ENCODE assay signal across 8 cellular contexts in the genomic region with DNA sequence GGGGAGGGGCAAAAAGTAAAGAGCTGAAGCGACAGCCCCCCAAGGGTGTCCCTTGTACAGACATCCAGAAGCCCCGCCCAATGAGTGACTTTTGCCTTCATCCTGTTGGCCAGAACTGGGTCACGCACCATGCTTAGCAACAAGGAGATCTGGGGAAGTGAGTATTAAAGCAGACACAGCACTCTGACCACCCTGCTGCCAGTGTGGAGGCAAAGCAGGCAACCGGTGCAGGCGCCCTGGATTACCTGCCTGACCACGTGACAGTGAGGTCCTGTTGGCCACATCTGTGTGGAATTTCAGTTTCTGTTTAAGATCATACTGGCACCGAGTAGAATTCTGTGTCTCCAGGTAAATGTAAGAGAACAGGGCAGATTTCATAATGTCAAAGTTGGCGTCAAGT. TPM values are rescaled to one million over a fixed set of nuclear protein-coding genes. Genes with fewer than 3 reads are reported as not detected.
DNase-seq lines count a peak whose midpoint lies in the region; ATAC-seq and TF ChIP-seq lines count a peak whose summit lies in the region.

No MANE protein-coding gene starts in this region.

- H3K27me3 ChIP-seq in BLaER1 (no peaks in the 10 kb centered on the region), esophagus squamous epithelium (no peaks in the 10 kb centered on the region)

- H3K27ac ChIP-seq in BLaER1 (peak overlapping the region; percentile 33; the same call in 1 of the 2 replicates), esophagus squamous epithelium (no peak overlapping the region)

- H3K36me3 ChIP-seq in BLaER1 (no peaks in the 10 kb centered on the region), esophagus squamous epithelium (no peaks in the 10 kb centered on the region)

- no peak for TF ChIP-seq POLR2A in esophagus squamous epithelium (IDR thresholded peaks at IDR 0.05)

- 28 to 42% methylated on average over 6 to 8 of the region's 8 CpGs for WGBS in esophagus squamous epithelium, 2 donors

- 0 out of 2 replicates have a peak overlapping the region, but pooled peaks have one; percentile 20 for H3K9ac ChIP-seq in BLaER1

- H3K4me2 ChIP-seq in BLaER1, result peak overlapping the region; percentile 69

- no peak for TF ChIP-seq CTCF in esophagus squamous epithelium (IDR thresholded peaks at IDR 0.05)

- H4K20me1 ChIP-seq in BLaER1, result no peaks in the 10 kb centered on the region

- intact Hi-C loops in esophagus squamous epithelium (cut with DNase I), result no loop called here

- H3K4me3 ChIP-seq in BLaER1, result no peak overlapping the region
- peak overlapping the region in 1 of 4 donors; percentile 15 for H3K4me3 ChIP-seq in esophagus squamous epithelium

- H3K9me3 ChIP-seq in BLaER1 (peaks cover 26% of the 10 kb centered on the region), esophagus squamous epithelium (no peaks in the 10 kb centered on the region)

- H3K4me1 ChIP-seq in BLaER1, result peaks cover 41% of the 10 kb centered on the region
- peaks cover 0 to 9% (median 0%) of the 10 kb centered on the region in 3 donors for H3K4me1 ChIP-seq in esophagus squamous epithelium

- peak; percentile 81 for DNase-seq in GM19238 (ENCODE audit: insufficient read length, low spot score)
- DNase-seq in SK-N-DZ (ENCODE audit: low spot score), result peak; percentile 73
- peak; percentile 83 for DNase-seq in left lobe of liver (ENCODE audit: low spot score)
- DNase-seq in HK-2 (ENCODE audit: unreplicated experiment), result no peak
- no peak for DNase-seq in NCI-H2107 treated with DMSO at 0.1 percent for 48 hours (lab: John Stamatoyannopoulos, UW; ENCODE audit: unreplicated experiment)
- DNase-seq in esophagus squamous epithelium (lab: John Stamatoyannopoulos, UW), result no peak

- ATAC-seq in HG03095 (IDR thresholded peaks at IDR 0.05; ENCODE audit: unreplicated experiment) (peak; percentile 96), left lobe of liver (peak; percentile 98)

RNA-seq across cellular contexts. Expression of gene BIN1, which starts 21.6 kb away (rescaled TPM):
- polyA plus RNA-seq in SK-N-DZ (2014; cell fraction: cytosol; rRNA removed), result 73.3 and 73.9 TPM in 2 replicates
- 151 and 178 TPM in 2 replicates for polyA plus RNA-seq in SK-N-DZ (2014; cell fraction: nucleus; rRNA removed)
- 28.6 TPM for total RNA-seq in left lobe of liver
- 10 to 100 TPM; 10.8 to 23.3 (median 15.5) TPM for total RNA-seq in esophagus squamous epithelium

Comparison
In these comparisons a context has a peak if more than half of its experiments do, and no peak if none do; other contexts are left out.
1. DNase-seq: peak in GM19238 (single experiment), SK-N-DZ (single experiment) and left lobe of liver (single experiment); none in HK-2 (single experiment), NCI-H2107 treated with DMSO at 0.1 percent for 48 hours (single experiment) and esophagus squamous epithelium (single experiment).